8 cellular contexts compared by ENCODE assay signal in genomic region chr2:202035089-202035940, GRCh38. TPM values are rescaled to one million over a fixed set of nuclear protein-coding genes. Genes with fewer than 3 reads are reported as not detected.
DNase-seq lines count a peak whose midpoint lies in the region; ATAC-seq and TF ChIP-seq lines count a peak whose summit lies in the region.

No MANE protein-coding gene starts in this region.

- peak overlapping the region; percentile 43 to 87 (median 78) for H3K4me3 ChIP-seq in heart right ventricle

- no peaks in the 10 kb centered on the region for H3K9me3 ChIP-seq in heart right ventricle

- ATAC-seq in heart right ventricle (peak; percentile 20 to 60 (median 46)), HG03039 (IDR thresholded peaks at IDR 0.05; ENCODE audit: unreplicated experiment) (no peak), GM21360 (IDR thresholded peaks at IDR 0.05; ENCODE audit: unreplicated experiment) (no peak)

- peaks cover 0 to 90% (median 44%) of the 10 kb centered on the region in 7 donors for H3K27me3 ChIP-seq in heart right ventricle

- H3K36me3 ChIP-seq in heart right ventricle = no peaks in the 10 kb centered on the region

- DNase-seq in activated T-cell treated with anti-CD3 and anti-CD28 coated beads for 48 hours (ENCODE audit: low read depth) = peak; percentile 17
- no peak for DNase-seq in activated T-cell treated with anti-CD3 and anti-CD28 coated beads for 4 hours
- peak; percentile 26 for DNase-seq in activated naive CD4-positive, alpha-beta T cell treated with Interleukin-2 at 50 U/mL for 16 hours
- DNase-seq in heart right ventricle = peak; percentile 53 to 71
- peak; percentile 11 for DNase-seq in renal cortical epithelial cell (ENCODE audit: low read depth)
- no peak for DNase-seq in NCI-H146 (lab: John Stamatoyannopoulos, UW)

- peak overlapping the region in 8 of 10 donors; percentile 38 to 98 (median 94) for H3K27ac ChIP-seq in heart right ventricle

- peaks cover 13 to 61% (median 45%) of the 10 kb centered on the region in 9 donors for H3K4me1 ChIP-seq in heart right ventricle

- WGBS in heart right ventricle, 2 donors = 10 to 12% methylated on average over 78 of the region's 78 CpGs

- peak in 8 of 9 donors; percentile 20 to 69 (median 54) for TF ChIP-seq CTCF in heart right ventricle (IDR thresholded peaks at IDR 0.05)

- intact Hi-C loops in heart right ventricle (cut with DNase I) = loop anchor here in 9 of 10 donors (2.0 to 10.0 kb wide), 12 partner anchors 81 to 251 kb away; partner anchors contain the start of gene ALS2 (in 1 of the 9)

RNA-seq across cellular contexts. Expression of gene FZD7, which starts 1.7 kb away (rescaled TPM):
- total RNA-seq in heart right ventricle (10 to 100 TPM in 9 of 10 donors, 1 to 10 TPM in 1; 9.4 to 51.1 (median 32.3) TPM), renal cortical epithelial cell (17.1 and 55.2 TPM in 2 replicates)
- polyA plus RNA-seq in heart right ventricle = 1 to 10 TPM; 2.3 to 6.6 TPM

RNA-seq across cellular contexts. Expression of gene KIAA2012, which starts 37.7 kb away (rescaled TPM):
- total RNA-seq in heart right ventricle (not detected), renal cortical epithelial cell (not detected in 2 replicates)
- polyA plus RNA-seq in heart right ventricle = not detected

Comparison
In these comparisons a context has a peak if more than half of its experiments do, and no peak if none do; other contexts are left out.
1. DNase-seq: peak in activated T-cell treated with anti-CD3 and anti-CD28 coated beads for 48 hours (single experiment), activated naive CD4-positive, alpha-beta T cell treated with Interleukin-2 at 50 U/mL for 16 hours (single experiment), heart right ventricle (2 of 2) and renal cortical epithelial cell (single experiment); none in activated T-cell treated with anti-CD3 and anti-CD28 coated beads for 4 hours (single experiment) and NCI-H146 (single experiment).
2. ATAC-seq: peak in heart right ventricle (8 of 8); none in HG03039 (single experiment) and GM21360 (single experiment).